9 cellular contexts compared by ENCODE assay signal in genomic region chr9:128078504-128079434, GRCh38. TPM values are rescaled to one million over a fixed set of nuclear protein-coding genes. Genes with fewer than 3 reads are reported as not detected.
DNase-seq lines count a peak whose midpoint lies in the region; ATAC-seq, FAIRE-seq and TF ChIP-seq lines count a peak whose summit lies in the region.
"Had no signal": no experiment of that assay in that cellular context is flagged by ENCODE, and none has a peak within 500 bp of the region (broad histone marks: within the 10 kb centered on the region; RNA-seq: fewer than 3 reads in every experiment).

No MANE protein-coding gene starts in this region.

- TF ChIP-seq CTCF in left lung (IDR thresholded peaks at IDR 0.05) = no peak

- ATAC-seq in stimulated activated naive CD8-positive, alpha-beta T cell treated with anti-CD3 and anti-CD28 coated beads, Interleukin-15, Interleukin-2, amounts not matched to agents 100 U/mL and 50 U/mL, for 24 hours = no peak
- ATAC-seq in left lung = peak; percentile 73

- FAIRE-seq in urothelium cell line (lab: Jason Lieb, UNC) = no peak

- DNase-seq in stimulated activated naive CD8-positive, alpha-beta T cell treated with anti-CD3 and anti-CD28 coated beads, Interleukin-15, Interleukin-2, amounts not matched to agents 100 U/mL and 50 U/mL, for 24 hours = no peak
- DNase-seq in activated T-helper 2 cell treated with anti-CD3 and anti-CD28 coated beads, Interferon-gamma antibody, Interleukin-2, Interleukin-4, amounts not matched to agents 10 μg/mL and 5 μg/mL and 100 μg/mL, durations not matched to agents 14 hours and 24 hours and 36 hours (ENCODE audit: low spot score) = no peak
- DNase-seq in left lung (no peak), D341Med (ENCODE audit: low spot score) (no peak), globus pallidus (ENCODE audit: low spot score) (no peak), head of caudate nucleus (no peak), urothelium cell line (ENCODE audit: low spot score) (no peak)
- DNase-seq: KG1 had no signal

- H3K27me3 ChIP-seq in left lung = no peaks in the 10 kb centered on the region

- no peaks in the 10 kb centered on the region for H3K9me3 ChIP-seq in left lung

- no peaks in the 10 kb centered on the region for H3K27me3 Mint-ChIP-seq in stimulated activated naive CD8-positive, alpha-beta T cell treated with anti-CD3 and anti-CD28 coated beads, Interleukin-15, Interleukin-2, amounts not matched to agents 100 ng/mL and 50 ng/mL, for 24 hours
- no peaks in the 10 kb centered on the region for H3K27me3 Mint-ChIP-seq in activated T-helper 2 cell treated with anti-CD3 and anti-CD28 coated beads, Interferon-gamma antibody, Interleukin-2, Interleukin-4, amounts not matched to agents 10 μg/mL and 5 μg/mL and 100 μg/mL, durations not matched to agents 14 hours and 24 hours and 36 hours (ENCODE audit: low read depth)

- peaks cover 58% of the 10 kb centered on the region for H3K4me1 Mint-ChIP-seq in stimulated activated naive CD8-positive, alpha-beta T cell treated with anti-CD3 and anti-CD28 coated beads, Interleukin-15, Interleukin-2, amounts not matched to agents 100 ng/mL and 50 ng/mL, for 24 hours (ENCODE audit: low read depth)
- H3K4me1 Mint-ChIP-seq in activated T-helper 2 cell treated with anti-CD3 and anti-CD28 coated beads, Interferon-gamma antibody, Interleukin-2, Interleukin-4, amounts not matched to agents 10 μg/mL and 5 μg/mL and 100 μg/mL, durations not matched to agents 14 hours and 24 hours and 36 hours (ENCODE audit: low read depth) = peaks cover 36% of the 10 kb centered on the region

- H3K36me3 ChIP-seq in left lung = no peaks in the 10 kb centered on the region

- peak overlapping the region; percentile 53 to 74 for H3K27ac ChIP-seq in left lung

- peak overlapping the region; percentile 73 for H3K27ac Mint-ChIP-seq in stimulated activated naive CD8-positive, alpha-beta T cell treated with anti-CD3 and anti-CD28 coated beads, Interleukin-15, Interleukin-2, amounts not matched to agents 100 ng/mL and 50 ng/mL, for 24 hours
- peak overlapping the region; percentile 21 for H3K27ac Mint-ChIP-seq in activated T-helper 2 cell treated with anti-CD3 and anti-CD28 coated beads, Interferon-gamma antibody, Interleukin-2, Interleukin-4, amounts not matched to agents 10 μg/mL and 5 μg/mL and 100 μg/mL, durations not matched to agents 14 hours and 24 hours and 36 hours

- peaks cover 30% of the 10 kb centered on the region for H3K36me3 Mint-ChIP-seq in stimulated activated naive CD8-positive, alpha-beta T cell treated with anti-CD3 and anti-CD28 coated beads, Interleukin-15, Interleukin-2, amounts not matched to agents 100 ng/mL and 50 ng/mL, for 24 hours (ENCODE audit: low read depth)
- peaks cover 46% of the 10 kb centered on the region for H3K36me3 Mint-ChIP-seq in activated T-helper 2 cell treated with anti-CD3 and anti-CD28 coated beads, Interferon-gamma antibody, Interleukin-2, Interleukin-4, amounts not matched to agents 10 μg/mL and 5 μg/mL and 100 μg/mL, durations not matched to agents 14 hours and 24 hours and 36 hours (ENCODE audit: low read depth)

- no peak overlapping the region for H3K4me3 ChIP-seq in left lung

- intact Hi-C loops in activated T-helper 2 cell treated with anti-CD3 and anti-CD28 coated beads, Interferon-gamma antibody, Interleukin-2, Interleukin-4, amounts not matched to agents 10 μg/mL and 5 μg/mL and 100 μg/mL, durations not matched to agents 14 hours and 24 hours and 36 hours (cut with micrococcal nuclease) = no loop called here
- intact Hi-C loops in left lung (cut with DNase I) (no loop called here), head of caudate nucleus (cut with DNase I) (no loop called here)

- H3K4me1 ChIP-seq in left lung = peaks cover 25 to 78% of the 10 kb centered on the region in 2 donors

- H3K9me3 Mint-ChIP-seq in stimulated activated naive CD8-positive, alpha-beta T cell treated with anti-CD3 and anti-CD28 coated beads, Interleukin-15, Interleukin-2, amounts not matched to agents 100 ng/mL and 50 ng/mL, for 24 hours = no peaks in the 10 kb centered on the region
- H3K9me3 Mint-ChIP-seq in activated T-helper 2 cell treated with anti-CD3 and anti-CD28 coated beads, Interferon-gamma antibody, Interleukin-2, Interleukin-4, amounts not matched to agents 10 μg/mL and 5 μg/mL and 100 μg/mL, durations not matched to agents 14 hours and 24 hours and 36 hours = no peaks in the 10 kb centered on the region

- H3K4me3 Mint-ChIP-seq in stimulated activated naive CD8-positive, alpha-beta T cell treated with anti-CD3 and anti-CD28 coated beads, Interleukin-15, Interleukin-2, amounts not matched to agents 100 ng/mL and 50 ng/mL, for 24 hours = no peak overlapping the region
- H3K4me3 Mint-ChIP-seq in activated T-helper 2 cell treated with anti-CD3 and anti-CD28 coated beads, Interferon-gamma antibody, Interleukin-2, Interleukin-4, amounts not matched to agents 10 μg/mL and 5 μg/mL and 100 μg/mL, durations not matched to agents 14 hours and 24 hours and 36 hours (ENCODE audit: low read depth) = peak overlapping the region; percentile 23

RNA-seq across cellular contexts. Expression of gene SLC25A25, which starts 10.7 kb away (rescaled TPM):
- total RNA-seq in activated T-helper 2 cell treated with anti-CD3 and anti-CD28 coated beads, Interferon-gamma antibody, Interleukin-2, Interleukin-4, amounts not matched to agents 10 μg/mL and 5 μg/mL and 100 μg/mL, durations not matched to agents 14 hours and 24 hours and 36 hours = 11.3 and 11.9 TPM in 2 replicates
- total RNA-seq in left lung = 10 to 100 TPM; 19.5 to 21.0 TPM

RNA-seq across cellular contexts. Expression of gene NAIF1, which starts 11.6 kb away (rescaled TPM):
- total RNA-seq in activated T-helper 2 cell treated with anti-CD3 and anti-CD28 coated beads, Interferon-gamma antibody, Interleukin-2, Interleukin-4, amounts not matched to agents 10 μg/mL and 5 μg/mL and 100 μg/mL, durations not matched to agents 14 hours and 24 hours and 36 hours = 10.2 and 10.5 TPM in 2 replicates
- 1 to 10 TPM; 7.7 to 8.0 TPM for total RNA-seq in left lung

RNA-seq across cellular contexts. Expression of gene PTGES2, which starts 48.8 kb away (rescaled TPM):
- total RNA-seq in activated T-helper 2 cell treated with anti-CD3 and anti-CD28 coated beads, Interferon-gamma antibody, Interleukin-2, Interleukin-4, amounts not matched to agents 10 μg/mL and 5 μg/mL and 100 μg/mL, durations not matched to agents 14 hours and 24 hours and 36 hours = 67.8 and 77.6 TPM in 2 replicates
- total RNA-seq in left lung = 10 to 100 TPM; 34.8 to 56.9 TPM
